Comparison of ENCODE assay signal across 1 cellular context in genomic region chr7:156000601-156001396, GRCh38.
TF ChIP-seq lines count a peak whose summit lies in the region.

No MANE protein-coding gene starts in this region.

TF ChIP-seq in HepG2, 621 proteins besides CTCF, POLR2A, EP300 and RAD21 (continued from another document):
- TF ChIP-seq, protein P1, sequence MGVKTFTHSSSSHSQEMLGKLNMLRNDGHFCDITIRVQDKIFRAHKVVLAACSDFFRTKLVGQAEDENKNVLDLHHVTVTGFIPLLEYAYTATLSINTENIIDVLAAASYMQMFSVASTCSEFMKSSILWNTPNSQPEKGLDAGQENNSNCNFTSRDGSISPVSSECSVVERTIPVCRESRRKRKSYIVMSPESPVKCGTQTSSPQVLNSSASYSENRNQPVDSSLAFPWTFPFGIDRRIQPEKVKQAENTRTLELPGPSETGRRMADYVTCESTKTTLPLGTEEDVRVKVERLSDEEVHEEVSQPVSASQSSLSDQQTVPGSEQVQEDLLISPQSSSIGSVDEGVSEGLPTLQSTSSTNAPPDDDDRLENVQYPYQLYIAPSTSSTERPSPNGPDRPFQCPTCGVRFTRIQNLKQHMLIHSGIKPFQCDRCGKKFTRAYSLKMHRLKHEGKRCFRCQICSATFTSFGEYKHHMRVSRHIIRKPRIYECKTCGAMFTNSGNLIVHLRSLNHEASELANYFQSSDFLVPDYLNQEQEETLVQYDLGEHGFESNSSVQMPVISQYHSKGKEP (CRISPR knock-in tag; IDR thresholded peaks at IDR 0.05) = no peak
- no peak for TF ChIP-seq TEAD2 (CRISPR knock-in tag; IDR thresholded peaks at IDR 0.05)
- TF ChIP-seq ZNF619 (CRISPR knock-in tag; IDR thresholded peaks at IDR 0.05) = no peak
- TF ChIP-seq ZMAT3 (CRISPR knock-in tag; conservative IDR thresholded peaks at IDR 0.05) = no peak
- TF ChIP-seq CREB1 (IDR thresholded peaks at IDR 0.05) = peak; percentile 58
- TF ChIP-seq CREB1 (CRISPR knock-in tag; IDR thresholded peaks at IDR 0.05) = no peak
- TF ChIP-seq, protein P2, sequence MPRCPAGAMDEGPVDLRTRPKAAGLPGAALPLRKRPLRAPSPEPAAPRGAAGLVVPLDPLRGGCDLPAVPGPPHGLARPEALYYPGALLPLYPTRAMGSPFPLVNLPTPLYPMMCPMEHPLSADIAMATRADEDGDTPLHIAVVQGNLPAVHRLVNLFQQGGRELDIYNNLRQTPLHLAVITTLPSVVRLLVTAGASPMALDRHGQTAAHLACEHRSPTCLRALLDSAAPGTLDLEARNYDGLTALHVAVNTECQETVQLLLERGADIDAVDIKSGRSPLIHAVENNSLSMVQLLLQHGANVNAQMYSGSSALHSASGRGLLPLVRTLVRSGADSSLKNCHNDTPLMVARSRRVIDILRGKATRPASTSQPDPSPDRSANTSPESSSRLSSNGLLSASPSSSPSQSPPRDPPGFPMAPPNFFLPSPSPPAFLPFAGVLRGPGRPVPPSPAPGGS (CRISPR knock-in tag; IDR thresholded peaks at IDR 0.05) = no peak
- TF ChIP-seq MAZ (IDR thresholded peaks at IDR 0.05; ENCODE audit: borderline replicate concordance, low read depth, low read length) = no peak
- TF ChIP-seq MAZ (CRISPR knock-in tag; IDR thresholded peaks at IDR 0.05; ENCODE audit: low read depth) = no peak
- TF ChIP-seq ARID2 (CRISPR knock-in tag; IDR thresholded peaks at IDR 0.05; ENCODE audit: borderline replicate concordance) = no peak
- peak; percentile 41 for TF ChIP-seq STAG1 (CRISPR knock-in tag; IDR thresholded peaks at IDR 0.05)
